In genomic region chr2:28991021-28991420, GRCh38 we compare ENCODE assay signal across 17 cellular contexts. TPM values are rescaled to one million over a fixed set of nuclear protein-coding genes. Genes with fewer than 3 reads are reported as not detected.
DNase-seq lines count a peak whose midpoint lies in the region; FAIRE-seq and TF ChIP-seq lines count a peak whose summit lies in the region.
"Had no signal": no experiment of that assay in that cellular context is flagged by ENCODE, and none has a peak within 500 bp of the region (broad histone marks: within the 10 kb centered on the region; RNA-seq: fewer than 3 reads in every experiment).

No MANE protein-coding gene starts in this region.

- H3K27me3 ChIP-seq in astrocyte (ENCODE audit: insufficient read depth, low read length) (peaks cover 2% of the 10 kb centered on the region), ovary (no peaks in the 10 kb centered on the region)

- WGBS in ovary, 3 donors: 10 to 21% (median 15%) methylated on average over 4 of the region's 4 CpGs

- H3K36me3 ChIP-seq in astrocyte (ENCODE audit: insufficient read depth, low read length) (no peaks in the 10 kb centered on the region), ovary (no peaks in the 10 kb centered on the region)
- H3K36me3 ChIP-seq: prostate gland, thoracic aorta had no signal

- no peak overlapping the region for H3K27ac Mint-ChIP-seq in astrocyte (ENCODE audit: unreplicated experiment)

- no peak overlapping the region for H3K27ac ChIP-seq in astrocyte (ENCODE audit: low read depth, low read length)
- H3K27ac ChIP-seq in ovary: no peak overlapping the region
- H3K27ac ChIP-seq in coronary artery: no peak overlapping the region
- H3K27ac ChIP-seq: prostate gland, thoracic aorta had no signal

- H3K36me3 Mint-ChIP-seq in astrocyte (ENCODE audit: low read depth, unreplicated experiment): no peaks in the 10 kb centered on the region

- H2AFZ ChIP-seq in astrocyte (ENCODE audit: low read depth, low read length): peak overlapping the region; percentile 60

- TF ChIP-seq POLR2A in ovary (IDR thresholded peaks at IDR 0.05): no peak

- H3K9ac ChIP-seq in astrocyte (ENCODE audit: low read length): no peak overlapping the region

- H3K4me3 ChIP-seq in astrocyte (ENCODE audit: insufficient read depth, low read depth, low read length): no peak overlapping the region
- H3K4me3 ChIP-seq in ovary: no peak overlapping the region
- no peak overlapping the region for H3K4me3 ChIP-seq in coronary artery
- H3K4me3 ChIP-seq: prostate gland, thoracic aorta had no signal

- TF ChIP-seq EP300 in ovary (IDR thresholded peaks at IDR 0.05): no peak

- H3K9me3 Mint-ChIP-seq in astrocyte (ENCODE audit: unreplicated experiment): no peaks in the 10 kb centered on the region

- DNase-seq in AG09319 (ENCODE audit: extremely low read depth, low read depth): peak; percentile 15
- DNase-seq in astrocyte (ENCODE audit: low read depth): peak; percentile 55
- peak; percentile 58 for DNase-seq in fibroblast of peridontal ligament (ENCODE audit: extremely low read depth)
- peak; percentile 48 to 81 (median 52) for DNase-seq in ovary
- DNase-seq in A172 (ENCODE audit: low spot score): no peak
- no peak for DNase-seq in coronary artery (ENCODE audit: low spot score)
- no peak for DNase-seq in DMS53 treated with DMSO at 0.1 percent for 48 hours (lab: John Stamatoyannopoulos, UW; ENCODE audit: unreplicated experiment)
- DNase-seq in NCI-H2081 (lab: John Stamatoyannopoulos, UW): no peak
- DNase-seq: activated CD8-positive, alpha-beta memory T cell treated with anti-CD3 and anti-CD28 coated beads for 24 hours; AML-193; effector CD4-positive, alpha-beta T cell; NCI-H524; PC-3 had no signal

- peaks cover 34% of the 10 kb centered on the region for H3K27me3 Mint-ChIP-seq in astrocyte (ENCODE audit: low read depth, unreplicated experiment)

- intact Hi-C loops in ovary (cut with DNase I): no loop called here

- no peaks in the 10 kb centered on the region for H3K79me2 ChIP-seq in astrocyte (ENCODE audit: insufficient read depth, low read length)

- TF ChIP-seq CTCF in AG09319 (IDR thresholded peaks at IDR 0.05; ENCODE audit: low read depth, low read length): no peak
- no peak for TF ChIP-seq CTCF in astrocyte (IDR thresholded peaks at IDR 0.05; ENCODE audit: insufficient read depth, low read depth, low read length)
- no peak for TF ChIP-seq CTCF in ovary (IDR thresholded peaks at IDR 0.05)
- TF ChIP-seq CTCF in coronary artery (IDR thresholded peaks at IDR 0.05): no peak

- peak overlapping the region; percentile 19 for H3K4me2 ChIP-seq in astrocyte (ENCODE audit: low read length)

- FAIRE-seq in astrocyte (lab: Jason Lieb, UNC): no peak
- FAIRE-seq: islet of Langerhans had no signal

- peaks cover 7% of the 10 kb centered on the region for H3K4me1 Mint-ChIP-seq in astrocyte (ENCODE audit: low read depth, unreplicated experiment)

- H3K4me1 ChIP-seq in astrocyte (ENCODE audit: insufficient read depth, low read length): peaks cover 2% of the 10 kb centered on the region
- H3K4me1 ChIP-seq in ovary (ENCODE audit: insufficient read depth): no peaks in the 10 kb centered on the region
- H3K4me1 ChIP-seq: prostate gland had no signal

- no peaks in the 10 kb centered on the region for H4K20me1 ChIP-seq in astrocyte (ENCODE audit: insufficient read depth, low read length)

- H3K9me3 ChIP-seq in astrocyte (ENCODE audit: insufficient read depth, low read depth, low read length) (no peaks in the 10 kb centered on the region), ovary (no peaks in the 10 kb centered on the region)
- H3K9me3 ChIP-seq: prostate gland, thoracic aorta had no signal

- H3K4me3 Mint-ChIP-seq in astrocyte (ENCODE audit: unreplicated experiment): no peak overlapping the region

RNA-seq across cellular contexts. Expression of gene TOGARAM2, which starts 9.9 kb away (rescaled TPM):
- 0.38 and 0.73 TPM in 2 replicates for total RNA-seq in astrocyte
- 10 to 100 TPM in 1 of 7 donors, 1 to 10 TPM in 5, under 1 TPM in 1; 0.95 to 21.1 (median 1.8) TPM for total RNA-seq in ovary
- under 1 TPM; 0.33 to 0.58 TPM for polyA plus RNA-seq in ovary
- 0.69 and 1.9 TPM in 2 replicates for total RNA-seq in A172 (2014; rRNA removed; shearing (Covaris generic))
- total RNA-seq: glomerular endothelial cell, PC-3 had no signal

Comparison
In these comparisons a context has a peak if more than half of its experiments do, and no peak if none do; other contexts are left out.
1. DNase-seq: peak in AG09319 (single experiment), astrocyte (single experiment), fibroblast of peridontal ligament (single experiment) and ovary (5 of 5); none in A172 (single experiment), coronary artery (single experiment), DMS53 treated with DMSO at 0.1 percent for 48 hours (single experiment) and NCI-H2081 (0 of 2).